ENCODE assay signal across 15 cellular contexts in genomic region chr4:62232755-62233280, GRCh38.
DNase-seq lines count a peak whose midpoint lies in the region; ATAC-seq and TF ChIP-seq lines count a peak whose summit lies in the region.
"Had no signal": no experiment of that assay in that cellular context is flagged by ENCODE, and none has a peak within 500 bp of the region (broad histone marks: within the 10 kb centered on the region; RNA-seq: fewer than 3 reads in every experiment).

No MANE protein-coding gene starts in this region.

- H3K27ac Mint-ChIP-seq in neural progenitor cell, result peak overlapping the region; percentile 96

- H3K27me3 Mint-ChIP-seq in neural progenitor cell (ENCODE audit: insufficient read depth, low read depth), result no peaks in the 10 kb centered on the region

- no peaks in the 10 kb centered on the region for H3K9me3 Mint-ChIP-seq in neural progenitor cell

- peaks cover 19% of the 10 kb centered on the region for H3K4me1 Mint-ChIP-seq in neural progenitor cell

- H3K27ac ChIP-seq in SK-N-SH (ENCODE audit: low read depth in 2 of 2, low read length in 1 of 2) (no peak overlapping the region), heart right ventricle (peak overlapping the region in 3 of 10 donors; percentile 6 to 48 (median 36)), neural progenitor cell (no peak overlapping the region)
- H3K27ac ChIP-seq: A549 had no signal

- H3K9ac ChIP-seq in SK-N-SH (no peak overlapping the region), neural progenitor cell (no peak overlapping the region)

- WGBS in SK-N-SH (ENCODE audit: low lambda C conversion rate), result 45% methylated on average over 3 of the region's 3 CpGs
- 32 to 40% methylated on average over 3 of the region's 3 CpGs for WGBS in heart right ventricle, 2 donors

- no peaks in the 10 kb centered on the region for H4K20me1 ChIP-seq in SK-N-SH (ENCODE audit: insufficient read depth)
- no peaks in the 10 kb centered on the region for H4K20me1 ChIP-seq in neural progenitor cell (ENCODE audit: low read depth)

- intact Hi-C loops in heart right ventricle (cut with DNase I), result no loop called here

- H3K79me2 ChIP-seq in SK-N-SH (ENCODE audit: insufficient read depth), result no peaks in the 10 kb centered on the region
- no peaks in the 10 kb centered on the region for H3K79me2 ChIP-seq in neural progenitor cell (ENCODE audit: low read depth)

- H3K36me3 Mint-ChIP-seq in neural progenitor cell, result no peaks in the 10 kb centered on the region

- DNase-seq in SK-N-SH (no peak), OCI-M2 (lab: John Stamatoyannopoulos, UW; ENCODE audit: unreplicated experiment) (peak; percentile 13), heart right ventricle (no peak), neural progenitor cell (ENCODE audit: low spot score) (peak; percentile 28), UCSD-AML1 (lab: John Stamatoyannopoulos, UW; ENCODE audit: unreplicated experiment) (no peak), AML-193 (lab: John Stamatoyannopoulos, UW) (no peak), superior temporal gyrus (ENCODE audit: extremely low spot score) (no peak)
- DNase-seq: C1 segment of cervical spinal cord, DND-41, GOT3, NCI-H2029 treated with DMSO at 0.1 percent for 48 hours, NCI-H82, SHP77 treated with DMSO at 0.1 percent for 48 hours had no signal

- no peaks in the 10 kb centered on the region for H3K27me3 ChIP-seq in SK-N-SH (ENCODE audit: insufficient read depth)
- no peaks in the 10 kb centered on the region for H3K27me3 ChIP-seq in heart right ventricle
- H3K27me3 ChIP-seq in neural progenitor cell, result no peaks in the 10 kb centered on the region

- H3K9me2 ChIP-seq in SK-N-SH, result no peaks in the 10 kb centered on the region

- H3K4me3 Mint-ChIP-seq in neural progenitor cell, result no peak overlapping the region

- H3K4me3 ChIP-seq in SK-N-SH (ENCODE audit: low read depth in 2 of 2, low read length in 1 of 2) (no peak overlapping the region), heart right ventricle (no peak overlapping the region), neural progenitor cell (no peak overlapping the region)
- H3K4me3 ChIP-seq: A549 had no signal

- H3K4me1 ChIP-seq in SK-N-SH (ENCODE audit: control insufficient read depth in 1 of 2, insufficient read depth in 2 of 2, low read depth in 1 of 2, low read length in 1 of 2), result no peaks in the 10 kb centered on the region; a peak in 1 of 4 replicates
- H3K4me1 ChIP-seq in heart right ventricle, result peaks cover 0 to 22% (median 0%) of the 10 kb centered on the region in 9 donors
- peaks cover 7% of the 10 kb centered on the region for H3K4me1 ChIP-seq in neural progenitor cell
- H3K4me1 ChIP-seq: A549 had no signal

- H3K36me3 ChIP-seq in SK-N-SH (replicated peaks in 1 of 2; ENCODE audit: control insufficient read depth in 1 of 2, insufficient read depth in 2 of 2, low read length in 1 of 2) (no peaks in the 10 kb centered on the region), heart right ventricle (no peaks in the 10 kb centered on the region), neural progenitor cell (no peaks in the 10 kb centered on the region)

- TF ChIP-seq EP300 in SK-N-SH (IDR thresholded peaks at IDR 0.05; ENCODE audit: borderline replicate concordance in 1 of 2, low read depth in 1 of 2, low read length in 1 of 2), result no peak

- 0 out of 3 replicates have a peak, but pooled peaks have one; percentile 48 for ATAC-seq in SK-N-SH treated with all-trans-retinoic acid at 6 μM for 48 hours
- peak in 6 of 8 donors; percentile 43 to 93 (median 78) for ATAC-seq in heart right ventricle
- ATAC-seq: A549 had no signal

- POLR2A ChIA-PET in SK-N-SH (lab: Yijun Ruan, JAX), result no interaction called here

- TF ChIP-seq CTCF in SK-N-SH (IDR thresholded peaks at IDR 0.05) (no peak), heart right ventricle (IDR thresholded peaks at IDR 0.05) (no peak), neural progenitor cell (IDR thresholded peaks at IDR 0.05) (no peak)

- CTCF ChIA-PET in SK-N-SH (lab: Yijun Ruan, JAX), result no interaction called here

- TF ChIP-seq RAD21 in SK-N-SH (IDR thresholded peaks at IDR 0.05; ENCODE audit: low read length), result no peak

- no peaks in the 10 kb centered on the region for H3K9me3 ChIP-seq in SK-N-SH
- H3K9me3 ChIP-seq in heart right ventricle, result no peaks in the 10 kb centered on the region
- no peaks in the 10 kb centered on the region for H3K9me3 ChIP-seq in neural progenitor cell (ENCODE audit: low read depth)
- H3K9me3 ChIP-seq: A549 had no signal

- H3K4me2 ChIP-seq in SK-N-SH, result no peak overlapping the region
- peak overlapping the region; percentile 3 for H3K4me2 ChIP-seq in neural progenitor cell
- H3K4me2 ChIP-seq: A549 had no signal

- H2AFZ ChIP-seq in SK-N-SH (ENCODE audit: low read depth) (no peak overlapping the region), neural progenitor cell (replicated peaks) (no peak overlapping the region)

- no peaks in the 10 kb centered on the region for H3F3A ChIP-seq in SK-N-SH (replicated peaks; ENCODE audit: insufficient read depth)
- H3F3A ChIP-seq in neural progenitor cell (ENCODE audit: low read depth), result no peaks in the 10 kb centered on the region

TF ChIP-seq in SK-N-SH treated with all-trans-retinoic acid at 6 μM for 48 hours, 23 proteins besides CTCF, POLR2A, EP300 and RAD21 (continues in another document):
- TF ChIP-seq GLIS3 (CRISPR knock-in tag; IDR thresholded peaks at IDR 0.05) (no peak), ZNF70 (CRISPR knock-in tag; IDR thresholded peaks at IDR 0.05) (no peak), ISL1 (CRISPR knock-in tag; IDR thresholded peaks at IDR 0.05) (no peak), PATZ1 (CRISPR knock-in tag; IDR thresholded peaks at IDR 0.05; ENCODE audit: borderline replicate concordance) (no peak), ZFP3 (CRISPR knock-in tag; IDR thresholded peaks at IDR 0.05) (no peak), CREB5 (CRISPR knock-in tag; IDR thresholded peaks at IDR 0.05; ENCODE audit: low read depth) (no peak), PPARA (CRISPR knock-in tag; IDR thresholded peaks at IDR 0.05; ENCODE audit: borderline replicate concordance) (no peak), ZNF8 (CRISPR knock-in tag; IDR thresholded peaks at IDR 0.05) (no peak)

TF ChIP-seq in SK-N-SH, 30 proteins besides CTCF, POLR2A, EP300 and RAD21:
- no peak for TF ChIP-seq FOSL2 (IDR thresholded peaks at IDR 0.05; ENCODE audit: borderline replicate concordance, low read depth)
- TF ChIP-seq ELF1 (IDR thresholded peaks at IDR 0.05), result no peak
- TF ChIP-seq, protein P1, sequence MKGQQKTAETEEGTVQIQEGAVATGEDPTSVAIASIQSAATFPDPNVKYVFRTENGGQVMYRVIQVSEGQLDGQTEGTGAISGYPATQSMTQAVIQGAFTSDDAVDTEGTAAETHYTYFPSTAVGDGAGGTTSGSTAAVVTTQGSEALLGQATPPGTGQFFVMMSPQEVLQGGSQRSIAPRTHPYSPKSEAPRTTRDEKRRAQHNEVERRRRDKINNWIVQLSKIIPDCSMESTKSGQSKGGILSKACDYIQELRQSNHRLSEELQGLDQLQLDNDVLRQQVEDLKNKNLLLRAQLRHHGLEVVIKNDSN (IDR thresholded peaks at IDR 0.05; ENCODE audit: borderline replicate concordance, low read depth), result no peak
- TF ChIP-seq FOXM1 (IDR thresholded peaks at IDR 0.05; ENCODE audit: low read depth), result no peak
- TF ChIP-seq CHD2 (IDR thresholded peaks at IDR 0.05; ENCODE audit: low read length, partially characterized antibody), result no peak
- TF ChIP-seq, protein P2, sequence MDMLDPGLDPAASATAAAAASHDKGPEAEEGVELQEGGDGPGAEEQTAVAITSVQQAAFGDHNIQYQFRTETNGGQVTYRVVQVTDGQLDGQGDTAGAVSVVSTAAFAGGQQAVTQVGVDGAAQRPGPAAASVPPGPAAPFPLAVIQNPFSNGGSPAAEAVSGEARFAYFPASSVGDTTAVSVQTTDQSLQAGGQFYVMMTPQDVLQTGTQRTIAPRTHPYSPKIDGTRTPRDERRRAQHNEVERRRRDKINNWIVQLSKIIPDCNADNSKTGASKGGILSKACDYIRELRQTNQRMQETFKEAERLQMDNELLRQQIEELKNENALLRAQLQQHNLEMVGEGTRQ (IDR thresholded peaks at IDR 0.05; ENCODE audit: borderline replicate concordance, low read depth, low read length), result no peak
- no peak for TF ChIP-seq NFIC (IDR thresholded peaks at IDR 0.05; ENCODE audit: borderline replicate concordance)
- no peak for TF ChIP-seq JUND (IDR thresholded peaks at IDR 0.05)
- TF ChIP-seq MAX (IDR thresholded peaks at IDR 0.05; ENCODE audit: low read depth), result no peak
- no peak for TF ChIP-seq SIN3A (IDR thresholded peaks at IDR 0.05; ENCODE audit: borderline replicate concordance, low read depth, low read length)
- TF ChIP-seq GATA2 (CRISPR knock-in tag; IDR thresholded peaks at IDR 0.05), result no peak
- no peak for TF ChIP-seq TCF12 (IDR thresholded peaks at IDR 0.05)
- no peak for TF ChIP-seq REST (IDR thresholded peaks at IDR 0.05; ENCODE audit: low read depth, low read length)
- TF ChIP-seq MEF2A (IDR thresholded peaks at IDR 0.05; ENCODE audit: borderline replicate concordance, low read depth), result no peak

Comparison
In these comparisons a context has a peak if more than half of its experiments do, and no peak if none do; other contexts are left out.
1. DNase-seq: peak in OCI-M2 (single experiment) and neural progenitor cell (single experiment); none in SK-N-SH (single experiment), heart right ventricle (0 of 2), UCSD-AML1 (single experiment), AML-193 (0 of 2) and superior temporal gyrus (single experiment).